Comparison of ENCODE assay signal across 8 cellular contexts in genomic region chr19:45769821-45770191, GRCh38. TPM values are rescaled to one million over a fixed set of nuclear protein-coding genes. Genes with fewer than 3 reads are reported as not detected.
DNase-seq lines count a peak whose midpoint lies in the region; ATAC-seq and TF ChIP-seq lines count a peak whose summit lies in the region.

No MANE protein-coding gene starts in this region.

- peak overlapping the region; percentile 87 for H3K4me3 Mint-ChIP-seq in T-helper 2 cell treated with Interferon-gamma antibody and Interleukin-4, amounts not matched to agents 5 μg/mL and 100 μg/mL, for 36 hours

- no peaks in the 10 kb centered on the region for H3K36me3 Mint-ChIP-seq in T-helper 2 cell treated with Interferon-gamma antibody and Interleukin-4, amounts not matched to agents 5 μg/mL and 100 μg/mL, for 36 hours (ENCODE audit: low read depth)

- peaks cover 22 to 74% (median 30%) of the 10 kb centered on the region in 11 experiments; a peak in 21 of 22 replicates for H4K20me1 ChIP-seq in BLaER1 treated with 17β-estradiol and CSF1 and Interleukin-3, amounts not matched to agents 10 nM and 100 nM

- H3K9ac ChIP-seq in BLaER1 treated with 17β-estradiol and CSF1 and Interleukin-3, amounts not matched to agents 10 nM and 100 nM, result peak overlapping the region; percentile 57 to 77 (median 63); a peak in 20 of 22 replicates

- TF ChIP-seq POLR2A in testis (IDR thresholded peaks at IDR 0.05), result no peak

- no peak for TF ChIP-seq CTCF in testis (IDR thresholded peaks at IDR 0.05)

- no peaks in the 10 kb centered on the region for H3K9me3 ChIP-seq in BLaER1 treated with 17β-estradiol and CSF1 and Interleukin-3, amounts not matched to agents 10 nM and 100 nM (replicated peaks in 1 of 11)
- H3K9me3 ChIP-seq in testis, result no peaks in the 10 kb centered on the region

- DNase-seq in HCEC 1CT (peak; percentile 31), midbrain (lab: John Stamatoyannopoulos, UW) (peak; percentile 66), testis (peak; percentile 55), epidermal melanocyte (ENCODE audit: insufficient read length, low spot score) (no peak)
- DNase-seq in T-helper 2 cell treated with Interferon-gamma antibody and Interleukin-4, amounts not matched to agents 5 μg/mL and 100 μg/mL, for 36 hours (ENCODE audit: low spot score), result peak; percentile 50
- DNase-seq in effector CD4-positive, alpha-beta T cell, result peak; percentile 57

- peak overlapping the region; percentile 87 to 100 (median 99) for H3K4me2 ChIP-seq in BLaER1 treated with 17β-estradiol and CSF1 and Interleukin-3, amounts not matched to agents 10 nM and 100 nM

- H3K4me3 ChIP-seq in BLaER1 treated with 17β-estradiol and CSF1 and Interleukin-3, amounts not matched to agents 10 nM and 100 nM, result peak overlapping the region; percentile 69 to 83 (median 76)
- H3K4me3 ChIP-seq in testis, result peak overlapping the region; percentile 69 to 71

- H3K4me1 ChIP-seq in BLaER1 treated with 17β-estradiol and CSF1 and Interleukin-3, amounts not matched to agents 10 nM and 100 nM, result peaks cover 15 to 65% (median 53%) of the 10 kb centered on the region in 10 experiments
- peaks cover 28% of the 10 kb centered on the region for H3K4me1 ChIP-seq in testis

- ATAC-seq in GM21381 (IDR thresholded peaks at IDR 0.05; ENCODE audit: unreplicated experiment), result no peak

- peaks cover 0 to 16% (median 0%) of the 10 kb centered on the region in 11 experiments; a peak in 3 of 22 replicates for H3K36me3 ChIP-seq in BLaER1 treated with 17β-estradiol and CSF1 and Interleukin-3, amounts not matched to agents 10 nM and 100 nM
- H3K36me3 ChIP-seq in testis (ENCODE audit: low read depth, missing control alignments), result no peaks in the 10 kb centered on the region

- intact Hi-C loops in testis (cut with DNase I; ENCODE audit: low total_unique reads), result loop anchor here (10.0 kb wide), 1 partner anchor 115 kb away; the partner anchor contains the start of gene IRF2BP1

- H3K27me3 Mint-ChIP-seq in T-helper 2 cell treated with Interferon-gamma antibody and Interleukin-4, amounts not matched to agents 5 μg/mL and 100 μg/mL, for 36 hours (ENCODE audit: low read depth), result peaks cover 16% of the 10 kb centered on the region

- 0 to 1% methylated on average over 22 to 28 of the region's 28 CpGs for WGBS in testis, 2 donors

- no peaks in the 10 kb centered on the region for H3K9me3 Mint-ChIP-seq in T-helper 2 cell treated with Interferon-gamma antibody and Interleukin-4, amounts not matched to agents 5 μg/mL and 100 μg/mL, for 36 hours

- peak overlapping the region in 10 of 11 experiments; percentile 1 to 75 (median 56); a peak in 19 of 22 replicates for H3K27ac ChIP-seq in BLaER1 treated with 17β-estradiol and CSF1 and Interleukin-3, amounts not matched to agents 10 nM and 100 nM
- peak overlapping the region; percentile 89 to 95 for H3K27ac ChIP-seq in testis

- H3K27ac Mint-ChIP-seq in T-helper 2 cell treated with Interferon-gamma antibody and Interleukin-4, amounts not matched to agents 5 μg/mL and 100 μg/mL, for 36 hours, result peak overlapping the region; percentile 79

- H3K27me3 ChIP-seq in BLaER1 treated with 17β-estradiol and CSF1 and Interleukin-3, amounts not matched to agents 10 nM and 100 nM, result peaks cover 14 to 62% (median 20%) of the 10 kb centered on the region in 11 experiments
- H3K27me3 ChIP-seq in testis, result no peaks in the 10 kb centered on the region

- H3K4me1 Mint-ChIP-seq in T-helper 2 cell treated with Interferon-gamma antibody and Interleukin-4, amounts not matched to agents 5 μg/mL and 100 μg/mL, for 36 hours (ENCODE audit: low read depth), result peaks cover 8% of the 10 kb centered on the region

RNA-seq across cellular contexts. Expression of gene SIX5, which starts 0.8 kb away (rescaled TPM):
- total RNA-seq in testis, result 10 to 100 TPM; 16.1 to 19.4 TPM
- polyA plus RNA-seq in testis (ENCODE audit: insufficient read depth, low read depth, low replicate concordance), result 12.9 TPM

RNA-seq across cellular contexts. Expression of gene DMPK, which starts 12.5 kb away (rescaled TPM):
- 10 to 100 TPM; 66.2 to 68.8 TPM for total RNA-seq in testis
- polyA plus RNA-seq in testis (ENCODE audit: insufficient read depth, low read depth, low replicate concordance), result 42.6 TPM

RNA-seq across cellular contexts. Expression of gene DMWD, which starts 22.8 kb away (rescaled TPM):
- total RNA-seq in testis, result 100 to 1,000 TPM; 111 to 124 TPM
- polyA plus RNA-seq in testis (ENCODE audit: insufficient read depth, low read depth, low replicate concordance), result 59.0 TPM

RNA-seq across cellular contexts. Expression of gene MEIOSIN, which starts 36.6 kb away (rescaled TPM):
- total RNA-seq in testis, result 10 to 100 TPM in 1 of 2 donors, 1 to 10 TPM in 1; 9.2 to 13.8 TPM
- 10.4 TPM for polyA plus RNA-seq in testis (ENCODE audit: insufficient read depth, low read depth, low replicate concordance)

RNA-seq across cellular contexts. Expression of gene FBXO46, which starts 39.1 kb away (rescaled TPM):
- 10 to 100 TPM; 22.4 to 24.2 TPM for total RNA-seq in testis
- 20.1 TPM for polyA plus RNA-seq in testis (ENCODE audit: insufficient read depth, low read depth, low replicate concordance)
